Comparison of ENCODE assay signal across 8 cellular contexts in genomic region chr6:107132330-107132954, GRCh38. TPM values are rescaled to one million over a fixed set of nuclear protein-coding genes. Genes with fewer than 3 reads are reported as not detected.
DNase-seq lines count a peak whose midpoint lies in the region; ATAC-seq, FAIRE-seq and TF ChIP-seq lines count a peak whose summit lies in the region.

No MANE protein-coding gene starts in this region.

- no peak for FAIRE-seq in GM12892 (lab: Jason Lieb, UNC)

- POLR2A ChIA-PET in naive thymus-derived CD8-positive, alpha-beta T cell (lab: Charles Lee): no interaction called here

- H3K36me3 Mint-ChIP-seq in naive thymus-derived CD8-positive, alpha-beta T cell: no peaks in the 10 kb centered on the region

- no peaks in the 10 kb centered on the region for H3K4me1 Mint-ChIP-seq in naive thymus-derived CD8-positive, alpha-beta T cell

- no peak overlapping the region for H3K4me3 Mint-ChIP-seq in naive thymus-derived CD8-positive, alpha-beta T cell

- in situ Hi-C loops in astrocyte of the spinal cord (cut with HindIII; ENCODE audit: low sequenced_read_pairs): no loop called here

- H3K9me3 Mint-ChIP-seq in naive thymus-derived CD8-positive, alpha-beta T cell: no peaks in the 10 kb centered on the region

- no peak for TF ChIP-seq POLR2A in GM12892 (IDR thresholded peaks at IDR 0.05; ENCODE audit: low read depth, low read length)

- TF ChIP-seq CTCF in astrocyte of the spinal cord (IDR thresholded peaks at IDR 0.05; ENCODE audit: low read depth, low read length): peak; percentile 57

- H3K4me3 ChIP-seq in astrocyte of the spinal cord (ENCODE audit: low read depth, low read length): no peak overlapping the region

- no peak overlapping the region for H3K27ac Mint-ChIP-seq in naive thymus-derived CD8-positive, alpha-beta T cell

- H3K27me3 Mint-ChIP-seq in naive thymus-derived CD8-positive, alpha-beta T cell: no peaks in the 10 kb centered on the region

- peak; percentile 58 for DNase-seq in NCI-H82 (lab: John Stamatoyannopoulos, UW)
- no peak for DNase-seq in NCI-H82 treated with DMSO at 0.1 percent for 48 hours (lab: John Stamatoyannopoulos, UW; ENCODE audit: unreplicated experiment)
- peak; percentile 47 for DNase-seq in NCI-H1694 treated with DMSO at 0.1 percent for 48 hours (lab: John Stamatoyannopoulos, UW)
- peak; percentile 34 for DNase-seq in astrocyte of the spinal cord (ENCODE audit: low read depth, low spot score)
- peak in 7 of 10 donors; percentile 4 to 34 (median 20) for DNase-seq in naive thymus-derived CD8-positive, alpha-beta T cell
- no peak for DNase-seq in middle frontal gyrus (ENCODE audit: extremely low spot score, low spot score)
- DNase-seq in GM12892 (ENCODE audit: insufficient read length): no peak
- no peak for DNase-seq in NK-92 treated with Interleukin-12 subunit alpha and Interleukin-12 subunit beta, amount 100 ng/mL, for 24 hours (lab: John Stamatoyannopoulos, UW)

- ATAC-seq in naive thymus-derived CD8-positive, alpha-beta T cell: no peak

RNA-seq across cellular contexts. Expression of gene BEND3, which starts 17.1 kb away (rescaled TPM):
- total RNA-seq in naive thymus-derived CD8-positive, alpha-beta T cell: 1 to 10 TPM; 1.9 to 2.0 TPM
- under 1 TPM; 0.25 to 0.71 (median 0.59) TPM for polyA plus RNA-seq in naive thymus-derived CD8-positive, alpha-beta T cell
- 1.8 TPM for polyA plus RNA-seq in GM12892 (2012; ENCODE audit: missing spikeins)

Comparison
In these comparisons a context has a peak if more than half of its experiments do, and no peak if none do; other contexts are left out.
1. DNase-seq: peak in NCI-H82 (single experiment), NCI-H1694 treated with DMSO at 0.1 percent for 48 hours (single experiment), astrocyte of the spinal cord (single experiment) and naive thymus-derived CD8-positive, alpha-beta T cell (7 of 10); none in NCI-H82 treated with DMSO at 0.1 percent for 48 hours (single experiment), middle frontal gyrus (single experiment), GM12892 (single experiment) and NK-92 treated with Interleukin-12 subunit alpha and Interleukin-12 subunit beta, amount 100 ng/mL, for 24 hours (single experiment).